In genomic region chr5:10656176-10656830, GRCh38 we compare ENCODE assay signal across 1 cellular context.
TF ChIP-seq lines count a peak whose summit lies in the region.

No MANE protein-coding gene starts in this region.

TF ChIP-seq in SK-N-SH treated with all-trans-retinoic acid at 6 μM for 48 hours, 23 proteins besides CTCF, POLR2A, EP300 and RAD21 (continued from another document):
- TF ChIP-seq, protein P1, sequence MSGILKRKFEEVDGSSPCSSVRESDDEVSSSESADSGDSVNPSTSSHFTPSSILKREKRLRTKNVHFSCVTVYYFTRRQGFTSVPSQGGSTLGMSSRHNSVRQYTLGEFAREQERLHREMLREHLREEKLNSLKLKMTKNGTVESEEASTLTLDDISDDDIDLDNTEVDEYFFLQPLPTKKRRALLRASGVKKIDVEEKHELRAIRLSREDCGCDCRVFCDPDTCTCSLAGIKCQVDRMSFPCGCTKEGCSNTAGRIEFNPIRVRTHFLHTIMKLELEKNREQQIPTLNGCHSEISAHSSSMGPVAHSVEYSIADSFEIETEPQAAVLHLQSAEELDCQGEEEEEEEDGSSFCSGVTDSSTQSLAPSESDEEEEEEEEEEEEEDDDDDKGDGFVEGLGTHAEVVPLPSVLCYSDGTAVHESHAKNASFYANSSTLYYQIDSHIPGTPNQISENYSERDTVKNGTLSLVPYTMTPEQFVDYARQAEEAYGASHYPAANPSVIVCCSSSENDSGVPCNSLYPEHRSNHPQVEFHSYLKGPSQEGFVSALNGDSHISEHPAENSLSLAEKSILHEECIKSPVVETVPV (CRISPR knock-in tag; IDR thresholded peaks at IDR 0.05): no peak
- TF ChIP-seq ZNF8 (CRISPR knock-in tag; IDR thresholded peaks at IDR 0.05) (no peak), ISL1 (CRISPR knock-in tag; IDR thresholded peaks at IDR 0.05) (no peak), GLIS3 (CRISPR knock-in tag; IDR thresholded peaks at IDR 0.05) (no peak), PATZ1 (CRISPR knock-in tag; IDR thresholded peaks at IDR 0.05; ENCODE audit: borderline replicate concordance) (no peak), ZNF565 (CRISPR knock-in tag; conservative IDR thresholded peaks at IDR 0.05; ENCODE audit: low read depth) (no peak), CSDC2 (CRISPR knock-in tag; IDR thresholded peaks at IDR 0.05) (no peak)
